In genomic region chr17:29384901-29385300, GRCh38 we compare ENCODE assay signal across 24 cellular contexts. TPM values are rescaled to one million over a fixed set of nuclear protein-coding genes. Genes with fewer than 3 reads are reported as not detected.
DNase-seq lines count a peak whose midpoint lies in the region; ATAC-seq, FAIRE-seq and TF ChIP-seq lines count a peak whose summit lies in the region.
"Had no signal": no experiment of that assay in that cellular context is flagged by ENCODE, and none has a peak within 500 bp of the region (broad histone marks: within the 10 kb centered on the region; RNA-seq: fewer than 3 reads in every experiment).

No MANE protein-coding gene starts in this region.

- no peaks in the 10 kb centered on the region for H3K27me3 Mint-ChIP-seq in WTC11 (ENCODE audit: low read depth)

- no peaks in the 10 kb centered on the region for H3K36me3 Mint-ChIP-seq in WTC11
- H3K36me3 Mint-ChIP-seq: mesothelial cell of epicardium had no signal

- peak; percentile 74 to 76; a peak in 5 of 6 replicates for ATAC-seq in A549
- ATAC-seq in WTC11, result peak; percentile 59
- no peak for ATAC-seq in HG03108 (IDR thresholded peaks at IDR 0.05; ENCODE audit: unreplicated experiment)
- ATAC-seq in right cardiac atrium, result no peak
- ATAC-seq: upper lobe of right lung had no signal

- no peak overlapping the region for H3K27ac Mint-ChIP-seq in WTC11
- H3K27ac Mint-ChIP-seq: mesothelial cell of epicardium, nephron progenitor cell had no signal

- no peak overlapping the region for H3K4me2 ChIP-seq in A549
- H3K4me2 ChIP-seq: KMS-11 had no signal

- TF ChIP-seq RAD21 in A549 (conservative IDR thresholded peaks at IDR 0.05 in 1 of 2, IDR thresholded peaks at IDR 0.05 in 1 of 2), result no peak

- no peak overlapping the region for H3K4me3 Mint-ChIP-seq in WTC11
- H3K4me3 Mint-ChIP-seq: mesothelial cell of epicardium, nephron progenitor cell had no signal

- 92% methylated on average over 3 of the region's 3 CpGs for WGBS in A549 (ENCODE audit: missing lambda C conversion rate)
- WGBS in right cardiac atrium, result 97% methylated on average over 3 of the region's 3 CpGs

- H3K4me1 ChIP-seq in A549, result peaks cover 9% of the 10 kb centered on the region; the same call in 2 of the 3 replicates
- no peaks in the 10 kb centered on the region for H3K4me1 ChIP-seq in right cardiac atrium (ENCODE audit: control insufficient read depth, insufficient read depth, low read length)
- H3K4me1 ChIP-seq: upper lobe of right lung had no signal

- TF ChIP-seq CTCF in A549 (IDR thresholded peaks at IDR 0.05), result peak; percentile 25; the same call in 2 of the 3 replicates
- no peak for TF ChIP-seq CTCF in WTC11 (IDR thresholded peaks at IDR 0.05)

- POLR2A ChIA-PET in A549 (lab: Yijun Ruan, JAX), result interaction anchor here (0.6 kb wide), 1 partner anchor 94 kb away, joined by 4 read pairs; no protein-coding TSS in a partner anchor
- POLR2A ChIA-PET in WTC11 (lab: Charles Lee), result no interaction called here

- no peak for TF ChIP-seq EP300 in A549 (IDR thresholded peaks at IDR 0.05)

- H3K9me3 ChIP-seq in A549 (no peaks in the 10 kb centered on the region), right cardiac atrium (ENCODE audit: control insufficient read depth, low read length) (no peaks in the 10 kb centered on the region)
- H3K9me3 ChIP-seq: upper lobe of right lung had no signal

- no peak overlapping the region for H3K4me3 ChIP-seq in A549
- H3K4me3 ChIP-seq in right cardiac atrium (ENCODE audit: low read length), result no peak overlapping the region
- H3K4me3 ChIP-seq: upper lobe of right lung had no signal

- CTCF ChIA-PET in A549 (lab: Yijun Ruan, JAX), result interaction anchor here (0.6 to 9.5 kb wide), 12 partner anchors 9 to 236 kb away, joined by 3 to 147 read pairs (median 3); partner anchors contain the start of genes ABHD15 and ANKRD13B
- CTCF ChIA-PET in WTC11 (lab: Charles Lee), result interaction anchor here (0.6 to 8.4 kb wide), 4 partner anchors 8 to 207 kb away, joined by 3 to 63 read pairs (median 4); no protein-coding TSS in a partner anchor

- no peak for FAIRE-seq in A549 (lab: Jason Lieb, UNC)
- FAIRE-seq: kidney, small intestine had no signal

- H3K4me1 Mint-ChIP-seq in WTC11, result peaks cover 8% of the 10 kb centered on the region

- DNase-seq in A549 (ENCODE audit: low read depth in 1 of 2, low spot score in 1 of 2) (peak in 1 of 2 experiments; percentile 66), HT-29 (ENCODE audit: low spot score) (peak; percentile 61), WTC11 (ENCODE audit: low spot score) (no peak), iris pigment epithelial cell (ENCODE audit: low read depth) (peak; percentile 18), GM03348 (ENCODE audit: low spot score) (no peak), head of caudate nucleus (no peak), right cardiac atrium (no peak)
- DNase-seq: activated CD4-positive, alpha-beta T cell treated with anti-CD3 and anti-CD28 coated beads, Interleukin-2, amount 50 U/mL, for 4 hours; amniotic stem cell; DMS153; effector memory CD4-positive, alpha-beta T cell; hippocampal formation; kidney; NCI-H1105; NCI-H2081; NCI-H510A; nephron progenitor cell; posterior cingulate gyrus; small intestine; stimulated activated CD4-positive, alpha-beta T cell treated with anti-CD3 and anti-CD28 coated beads, Interleukin-4, amount 100 ng/mL, for 24 hours; upper lobe of right lung had no signal

- H3K27me3 ChIP-seq in right cardiac atrium (ENCODE audit: control insufficient read depth, insufficient read depth), result no peaks in the 10 kb centered on the region
- H3K27me3 ChIP-seq: upper lobe of right lung had no signal

- H3K27ac ChIP-seq in A549, result peak overlapping the region in 1 of 2 experiments; percentile 54; a peak in 2 of 6 replicates
- H3K27ac ChIP-seq in right cardiac atrium (ENCODE audit: low read length), result no peak overlapping the region
- H3K27ac ChIP-seq: KMS-11, upper lobe of right lung had no signal

- intact Hi-C loops in head of caudate nucleus (cut with DNase I) (no loop called here), right cardiac atrium (cut with DNase I) (no loop called here)

- TF ChIP-seq POLR2A in A549 (IDR thresholded peaks at IDR 0.05; ENCODE audit: low read length), result no peak

- no peaks in the 10 kb centered on the region for H3K9me3 Mint-ChIP-seq in WTC11
- H3K9me3 Mint-ChIP-seq: mesothelial cell of epicardium, nephron progenitor cell had no signal

TF ChIP-seq in A549, 52 proteins besides CTCF, POLR2A, EP300 and RAD21 (continues in another document):
- no peak for TF ChIP-seq CBX2 (IDR thresholded peaks at IDR 0.05; ENCODE audit: borderline replicate concordance, low read depth)
- no peak for TF ChIP-seq CEBPB (IDR thresholded peaks at IDR 0.05)
- TF ChIP-seq TP53 (CRISPR knock-in tag; IDR thresholded peaks at IDR 0.05), result no peak
- TF ChIP-seq BCL3 (IDR thresholded peaks at IDR 0.05), result no peak
- no peak for TF ChIP-seq HOXB13 (CRISPR knock-in tag; IDR thresholded peaks at IDR 0.05; ENCODE audit: low read depth)
- no peak for TF ChIP-seq ELK1 (IDR thresholded peaks at IDR 0.05; ENCODE audit: low read depth, low read length)
- TF ChIP-seq ATOH8 (CRISPR knock-in tag; IDR thresholded peaks at IDR 0.05; ENCODE audit: low read depth), result no peak

TF ChIP-seq in WTC11, 78 proteins besides CTCF, POLR2A, EP300 and RAD21:
- TF ChIP-seq NFYB (CRISPR knock-in tag; conservative IDR thresholded peaks at IDR 0.05; ENCODE audit: low read depth), result no peak
- TF ChIP-seq ZNF416 (CRISPR knock-in tag; IDR thresholded peaks at IDR 0.05), result no peak
- TF ChIP-seq FOXK1 (CRISPR knock-in tag; IDR thresholded peaks at IDR 0.05), result no peak
- TF ChIP-seq MXD4 (CRISPR knock-in tag; IDR thresholded peaks at IDR 0.05; ENCODE audit: borderline replicate concordance), result no peak
- no peak for TF ChIP-seq TP53 (CRISPR knock-in tag; IDR thresholded peaks at IDR 0.05)

RNA-seq across cellular contexts. Expression of gene TAOK1, which starts 5.3 kb away (rescaled TPM):
- polyA plus RNA-seq in A549 (2011; rRNA removed) (46.7 and 47.1 TPM in 2 replicates), A549 (2017; fragmentation: RNase III; extraction: RNeasy Plus Mini Kit Qiagen cat#74134 plus additional on column Dnase treatment) (18.2 to 19.6 TPM (median 18.7 TPM) in 3 replicates), right cardiac atrium (9.8 TPM)
- polyA plus RNA-seq in A549 (2012; cell fraction: cytosol; rRNA removed), result 4.8 and 5.8 TPM in 2 replicates
- polyA plus RNA-seq in A549 (2012; cell fraction: nucleus; rRNA removed), result 5.2 and 8.7 TPM in 2 replicates
- polyA minus RNA-seq in A549 (2011; rRNA and poly(A)+ RNA removed), result 57.5 and 62.1 TPM in 2 replicates
- total RNA-seq in HT-29 (2014; rRNA removed; shearing (Covaris generic)), result 20.5 and 25.9 TPM in 2 replicates
- total RNA-seq in WTC11 (2021) (86.4 to 87.1 TPM (median 86.5 TPM) in 3 replicates), right cardiac atrium (10 to 100 TPM; 46.7 to 72.2 (median 51.1) TPM)

Comparison
In these comparisons a context has a peak if more than half of its experiments do, and no peak if none do; other contexts are left out.
1. ATAC-seq: peak in A549 (2 of 2) and WTC11 (single experiment); none in HG03108 (single experiment) and right cardiac atrium (0 of 2).
2. DNase-seq: peak in HT-29 (single experiment) and iris pigment epithelial cell (single experiment); none in WTC11 (single experiment), GM03348 (single experiment), head of caudate nucleus (0 of 42) and right cardiac atrium (0 of 3).
3. Of the 8 proteins assayed by ChIP-seq in both WTC11 and A549: peak only in WTC11: none; only in A549: CTCF; in both: none; in neither: 7.